In genomic region chr10:3893102-3893473, GRCh38 we compare ENCODE assay signal across 12 cellular contexts.
A peak's percentile ranks its signal among the peaks of the same experiment; 100 is the strongest.
DNase-seq lines count a peak whose midpoint lies in the region; ATAC-seq and TF ChIP-seq lines count a peak whose summit lies in the region.
"Had no signal": no experiment of that assay in that cellular context is flagged by ENCODE, and none has a peak within 500 bp of the region (broad histone marks: within the 10 kb centered on the region; RNA-seq: fewer than 3 reads in every experiment).

No MANE protein-coding gene starts in this region.

- peak overlapping the region; percentile 65 for H3K27ac Mint-ChIP-seq in activated CD4-positive, alpha-beta memory T cell treated with anti-CD3 and anti-CD28 coated beads, Interleukin-2, amount 10 ng/mL, durations not matched to agents 7 days and 5 days
- H3K27ac Mint-ChIP-seq in immature natural killer cell (peak overlapping the region; percentile 85 to 95 (median 92)), glutamatergic neuron (ENCODE audit: unreplicated experiment) (no peak overlapping the region)
- H3K27ac Mint-ChIP-seq in stimulated activated effector memory CD8-positive, alpha-beta T cell treated with anti-CD3 and anti-CD28 coated beads, Interleukin-12 subunit alpha, Interleukin-12 subunit beta, amount 100 ng/mL, for 72 hours, result peak overlapping the region; percentile 91

- no peaks in the 10 kb centered on the region for H3K9me3 Mint-ChIP-seq in activated T-cell treated with anti-CD3 and anti-CD28 coated beads, Interleukin-2, amount 50 U/mL, for 4 hours
- H3K9me3 Mint-ChIP-seq in activated CD4-positive, alpha-beta memory T cell treated with anti-CD3 and anti-CD28 coated beads, Interleukin-2, amount 10 ng/mL, durations not matched to agents 7 days and 5 days, result no peaks in the 10 kb centered on the region
- no peaks in the 10 kb centered on the region for H3K9me3 Mint-ChIP-seq in immature natural killer cell
- H3K9me3 Mint-ChIP-seq in stimulated activated effector memory CD8-positive, alpha-beta T cell treated with anti-CD3 and anti-CD28 coated beads, Interleukin-12 subunit alpha, Interleukin-12 subunit beta, amount 100 ng/mL, for 72 hours, result no peaks in the 10 kb centered on the region
- peaks cover 2% of the 10 kb centered on the region for H3K9me3 Mint-ChIP-seq in glutamatergic neuron (ENCODE audit: unreplicated experiment)

- peaks cover 42% of the 10 kb centered on the region for H3K4me1 Mint-ChIP-seq in activated T-cell treated with anti-CD3 and anti-CD28 coated beads, Interleukin-2, amount 50 U/mL, for 4 hours (ENCODE audit: low read depth)
- H3K4me1 Mint-ChIP-seq in activated CD4-positive, alpha-beta memory T cell treated with anti-CD3 and anti-CD28 coated beads, Interleukin-2, amount 10 ng/mL, durations not matched to agents 7 days and 5 days, result peaks cover 50% of the 10 kb centered on the region
- peaks cover 37 to 42% of the 10 kb centered on the region in 2 donors for H3K4me1 Mint-ChIP-seq in immature natural killer cell
- H3K4me1 Mint-ChIP-seq in stimulated activated effector memory CD8-positive, alpha-beta T cell treated with anti-CD3 and anti-CD28 coated beads, Interleukin-12 subunit alpha, Interleukin-12 subunit beta, amount 100 ng/mL, for 72 hours, result peaks cover 74% of the 10 kb centered on the region
- H3K4me1 Mint-ChIP-seq in glutamatergic neuron (ENCODE audit: low read depth, unreplicated experiment), result no peaks in the 10 kb centered on the region

- DNase-seq in activated T-cell treated with anti-CD3 and anti-CD28 coated beads, Interleukin-2, amount 50 U/mL, for 4 hours, result no peak
- no peak for DNase-seq in activated T-cell treated with anti-CD3 and anti-CD28 coated beads for 4 hours
- no peak for DNase-seq in activated CD4-positive, alpha-beta memory T cell treated with anti-CD3 and anti-CD28 coated beads, Interleukin-2, amount 10 ng/mL, durations not matched to agents 7 days and 5 days
- DNase-seq in immature natural killer cell, result no peak
- DNase-seq in stimulated activated effector memory CD8-positive, alpha-beta T cell treated with anti-CD3 and anti-CD28 coated beads, Interleukin-12 subunit alpha, Interleukin-12 subunit beta, amount 100 ng/mL, for 72 hours (ENCODE audit: low spot score in 2 of 2), result no peak
- DNase-seq in kidney tubule cell (ENCODE audit: low spot score), result no peak
- DNase-seq in glutamatergic neuron, result no peak
- no peak for DNase-seq in NCI-H748 (lab: John Stamatoyannopoulos, UW; ENCODE audit: unreplicated experiment)
- DNase-seq: activated CD4-positive, alpha-beta T cell treated with anti-CD3 and anti-CD28 coated beads for 1 hour; activated effector memory CD4-positive, alpha-beta T cell treated with anti-CD3 and anti-CD28 coated beads, Interleukin-2, amount 50 U/mL, for 16 hours; pancreas; stimulated activated CD4-positive, alpha-beta T cell treated with anti-CD3 and anti-CD28 coated beads, Interleukin-12 subunit alpha, Interleukin-12 subunit beta, amount 100 ng/mL, for 4 hours had no signal

- TF ChIP-seq CTCF in glutamatergic neuron (IDR thresholded peaks at IDR 0.05; ENCODE audit: partially characterized antibody, unreplicated experiment), result no peak

- H3K4me3 Mint-ChIP-seq in activated T-cell treated with anti-CD3 and anti-CD28 coated beads, Interleukin-2, amount 50 U/mL, for 4 hours, result peak overlapping the region; percentile 24
- H3K4me3 Mint-ChIP-seq in activated CD4-positive, alpha-beta memory T cell treated with anti-CD3 and anti-CD28 coated beads, Interleukin-2, amount 10 ng/mL, durations not matched to agents 7 days and 5 days, result no peak overlapping the region
- peak overlapping the region; percentile 45 to 77 (median 58) for H3K4me3 Mint-ChIP-seq in immature natural killer cell
- H3K4me3 Mint-ChIP-seq in stimulated activated effector memory CD8-positive, alpha-beta T cell treated with anti-CD3 and anti-CD28 coated beads, Interleukin-12 subunit alpha, Interleukin-12 subunit beta, amount 100 ng/mL, for 72 hours, result peak overlapping the region; percentile 53
- no peak overlapping the region for H3K4me3 Mint-ChIP-seq in glutamatergic neuron (ENCODE audit: unreplicated experiment)

- POLR2A ChIA-PET in activated CD4-positive, alpha-beta memory T cell treated with anti-CD3 and anti-CD28 coated beads, Interleukin-2, amount 10 ng/mL, durations not matched to agents 7 days and 5 days (lab: Charles Lee), result interaction anchor here (0.9 to 6.9 kb wide), 10 partner anchors 11 to 109 kb away, joined by 3 to 69 read pairs (median 3); partner anchors contain the start of gene KLF6

- ATAC-seq in activated T-cell treated with anti-CD3 and anti-CD28 coated beads, Interleukin-2, amount 50 U/mL, for 4 hours, result no peak
- no peak for ATAC-seq in stimulated activated effector memory CD8-positive, alpha-beta T cell treated with anti-CD3 and anti-CD28 coated beads, Interleukin-12 subunit alpha, Interleukin-12 subunit beta, amount 100 ng/mL, for 72 hours
- ATAC-seq: pancreas had no signal

- no peaks in the 10 kb centered on the region for H3K36me3 Mint-ChIP-seq in activated T-cell treated with anti-CD3 and anti-CD28 coated beads, Interleukin-2, amount 50 U/mL, for 4 hours (ENCODE audit: insufficient read depth)
- no peaks in the 10 kb centered on the region for H3K36me3 Mint-ChIP-seq in activated CD4-positive, alpha-beta memory T cell treated with anti-CD3 and anti-CD28 coated beads, Interleukin-2, amount 10 ng/mL, durations not matched to agents 7 days and 5 days (ENCODE audit: low read depth)
- H3K36me3 Mint-ChIP-seq in immature natural killer cell, result no peaks in the 10 kb centered on the region
- no peaks in the 10 kb centered on the region for H3K36me3 Mint-ChIP-seq in stimulated activated effector memory CD8-positive, alpha-beta T cell treated with anti-CD3 and anti-CD28 coated beads, Interleukin-12 subunit alpha, Interleukin-12 subunit beta, amount 100 ng/mL, for 72 hours
- H3K36me3 Mint-ChIP-seq in glutamatergic neuron (ENCODE audit: unreplicated experiment), result no peaks in the 10 kb centered on the region

- H3K27me3 Mint-ChIP-seq in activated T-cell treated with anti-CD3 and anti-CD28 coated beads, Interleukin-2, amount 50 U/mL, for 4 hours (ENCODE audit: low read depth), result no peaks in the 10 kb centered on the region
- no peaks in the 10 kb centered on the region for H3K27me3 Mint-ChIP-seq in activated CD4-positive, alpha-beta memory T cell treated with anti-CD3 and anti-CD28 coated beads, Interleukin-2, amount 10 ng/mL, durations not matched to agents 7 days and 5 days
- H3K27me3 Mint-ChIP-seq in immature natural killer cell (ENCODE audit: low read depth in 3 of 3), result peaks cover 0 to 8% (median under 1%) of the 10 kb centered on the region in 3 donors
- H3K27me3 Mint-ChIP-seq in glutamatergic neuron (ENCODE audit: unreplicated experiment), result no peaks in the 10 kb centered on the region

- CTCF ChIA-PET in activated CD4-positive, alpha-beta memory T cell treated with anti-CD3 and anti-CD28 coated beads, Interleukin-2, amount 10 ng/mL, durations not matched to agents 7 days and 5 days (lab: Charles Lee), result interaction anchor here (1.1 to 1.3 kb wide), 2 partner anchors 42 to 82 kb away, joined by 3 to 4 read pairs; no protein-coding TSS in a partner anchor

Comparison
In these comparisons a context has a peak if more than half of its experiments do, and no peak if none do; other contexts are left out.
1. H3K4me3 Mint-ChIP-seq: peak in activated T-cell treated with anti-CD3 and anti-CD28 coated beads, Interleukin-2, amount 50 U/mL, for 4 hours (single experiment), immature natural killer cell (5 of 5) and stimulated activated effector memory CD8-positive, alpha-beta T cell treated with anti-CD3 and anti-CD28 coated beads, Interleukin-12 subunit alpha, Interleukin-12 subunit beta, amount 100 ng/mL, for 72 hours (single experiment); none in activated CD4-positive, alpha-beta memory T cell treated with anti-CD3 and anti-CD28 coated beads, Interleukin-2, amount 10 ng/mL, durations not matched to agents 7 days and 5 days (single experiment) and glutamatergic neuron (single experiment).